9 cellular contexts compared by ENCODE assay signal in genomic region chr7:106767498-106768323, GRCh38.
A peak's percentile ranks its signal among the peaks of the same experiment; 100 is the strongest.
DNase-seq lines count a peak whose midpoint lies in the region; ATAC-seq and TF ChIP-seq lines count a peak whose summit lies in the region.
"Had no signal": no experiment of that assay in that cellular context is flagged by ENCODE, and none has a peak within 500 bp of the region (broad histone marks: within the 10 kb centered on the region; RNA-seq: fewer than 3 reads in every experiment).

No MANE protein-coding gene starts in this region.

- no peak for TF ChIP-seq EP300 in transverse colon (IDR thresholded peaks at IDR 0.05; ENCODE audit: low read depth)

- no peak for TF ChIP-seq CTCF in CD8-positive, alpha-beta T cell (IDR thresholded peaks at IDR 0.05)
- TF ChIP-seq CTCF in GM20000 (IDR thresholded peaks at IDR 0.05; ENCODE audit: extremely low read depth, missing control alignments) = no peak
- TF ChIP-seq CTCF in transverse colon (IDR thresholded peaks at IDR 0.05) = no peak

- no peak overlapping the region for H3K27ac ChIP-seq in CD8-positive, alpha-beta T cell (ENCODE audit: low read depth, low read length)
- H3K27ac ChIP-seq in transverse colon = peak overlapping the region; percentile 19 to 66 (median 50)
- H3K27ac ChIP-seq: foreskin keratinocyte had no signal

- peak overlapping the region; percentile 42 for H3K27ac Mint-ChIP-seq in CD8-positive, alpha-beta T cell

- peak; percentile 63 for ATAC-seq in CD8-positive, alpha-beta T cell
- ATAC-seq in HG03521 (IDR thresholded peaks at IDR 0.05; ENCODE audit: unreplicated experiment) = peak; percentile 57
- ATAC-seq: foreskin keratinocyte had no signal

- TF ChIP-seq POLR2A in transverse colon (IDR thresholded peaks at IDR 0.05) = no peak

- no peaks in the 10 kb centered on the region for H3K36me3 Mint-ChIP-seq in CD8-positive, alpha-beta T cell

- peaks cover 19% of the 10 kb centered on the region for H3K4me1 ChIP-seq in CD8-positive, alpha-beta T cell (ENCODE audit: insufficient read depth, low read length)
- H3K4me1 ChIP-seq in transverse colon = peaks cover 0 to 14% (median 0%) of the 10 kb centered on the region in 4 donors

- intact Hi-C loops in CD8-positive, alpha-beta T cell (cut with DNase I, micrococcal nuclease) = no loop called here
- intact Hi-C loops in transverse colon (cut with DNase I; ENCODE audit: low total_unique reads) = no loop called here

- H3K36me3 ChIP-seq in CD8-positive, alpha-beta T cell (ENCODE audit: insufficient read depth, low read length) = no peaks in the 10 kb centered on the region
- H3K36me3 ChIP-seq in transverse colon = no peaks in the 10 kb centered on the region

- H3K9me3 ChIP-seq in CD8-positive, alpha-beta T cell (ENCODE audit: low read length) = no peaks in the 10 kb centered on the region
- no peaks in the 10 kb centered on the region for H3K9me3 ChIP-seq in transverse colon

- POLR2A ChIA-PET in CD8-positive, alpha-beta T cell (lab: Charles Lee) = interaction anchor here (1.8 kb wide), 1 partner anchor 11 kb away, joined by 5 read pairs; no protein-coding TSS in a partner anchor

- peak overlapping the region; percentile 13 for H3K4me3 ChIP-seq in CD8-positive, alpha-beta T cell (ENCODE audit: low read depth, low read length)
- peak overlapping the region in 1 of 4 donors; percentile 10 for H3K4me3 ChIP-seq in transverse colon

- peaks cover 23% of the 10 kb centered on the region for H3K4me1 Mint-ChIP-seq in CD8-positive, alpha-beta T cell (ENCODE audit: low read depth)

- in situ Hi-C loops in transverse colon (cut with MboI; ENCODE audit: low pct_ligation_motif_present in 1 of 4, low pct_unique_long_range_greater_than_20kb in 1 of 4, low sequenced_read_pairs in 3 of 4) = no loop called here

- CTCF ChIA-PET in CD8-positive, alpha-beta T cell (lab: Charles Lee) = no interaction called here

- no peaks in the 10 kb centered on the region for H3K27me3 ChIP-seq in CD8-positive, alpha-beta T cell (ENCODE audit: insufficient read depth, low read length)
- no peaks in the 10 kb centered on the region for H3K27me3 ChIP-seq in transverse colon
- H3K27me3 ChIP-seq: foreskin keratinocyte had no signal

- peak in 1 of 7 experiments; percentile 19 for DNase-seq in CD8-positive, alpha-beta T cell
- DNase-seq in GM20000 (ENCODE audit: low spot score) (peak; percentile 18), dedifferentiated amniotic fluid mesenchymal stem cell (ENCODE audit: extremely low spot score) (peak; percentile 64), transverse colon (no peak), NCI-H510A treated with DMSO at 0.1 percent for 48 hours (lab: John Stamatoyannopoulos, UW) (no peak), SHP77 (lab: John Stamatoyannopoulos, UW) (no peak), ecto neural progenitor cell (ENCODE audit: low spot score) (no peak)

- no peaks in the 10 kb centered on the region for H3K9me3 Mint-ChIP-seq in CD8-positive, alpha-beta T cell

- H3K27me3 Mint-ChIP-seq in CD8-positive, alpha-beta T cell (ENCODE audit: low read depth) = no peaks in the 10 kb centered on the region

- WGBS in transverse colon (ENCODE audit: low coverage in 1 of 2), 2 donors = 52 to 57% methylated on average over 6 to 8 of the region's 8 CpGs

- H3K4me3 Mint-ChIP-seq in CD8-positive, alpha-beta T cell = peak overlapping the region; percentile 74

Comparison
In these comparisons a context has a peak if more than half of its experiments do, and no peak if none do; other contexts are left out.
1. DNase-seq: peak in GM20000 (single experiment) and dedifferentiated amniotic fluid mesenchymal stem cell (single experiment); none in transverse colon (single experiment), NCI-H510A treated with DMSO at 0.1 percent for 48 hours (single experiment), SHP77 (0 of 2) and ecto neural progenitor cell (single experiment).